In genomic region chr17:41054556-41054955, GRCh38 we compare ENCODE assay signal across 20 cellular contexts. TPM values are rescaled to one million over a fixed set of nuclear protein-coding genes. Genes with fewer than 3 reads are reported as not detected.
"Had no signal": no experiment of that assay in that cellular context is flagged by ENCODE, and none has a peak within 500 bp of the region (broad histone marks: within the 10 kb centered on the region; RNA-seq: fewer than 3 reads in every experiment).

No MANE protein-coding gene starts in this region.

RNA-seq across cellular contexts. Expression of gene KRTAP2-2, which starts 0.5 kb away (rescaled TPM):
- total RNA-seq: activated naive CD4-positive, alpha-beta T cell treated with anti-CD3 and anti-CD28 coated beads for 36 hours; activated naive CD4-positive, alpha-beta T cell treated with anti-CD3 and anti-CD28 coated beads, Interleukin-2, amount 50 U/mL, for 72 hours; activated naive CD8-positive, alpha-beta T cell treated with anti-CD3 and anti-CD28 coated beads for 36 hours; activated naive CD8-positive, alpha-beta T cell treated with anti-CD3 and anti-CD28 coated beads, Interleukin-2, amount 10 ng/mL, durations not matched to agents 7 days and 5 days; activated T-cell treated with anti-CD3 and anti-CD28 coated beads, Interleukin-2, amount 50 U/mL, for 4 hours; activated T-cell treated with anti-CD3 and anti-CD28 coated beads, Interleukin-2, amount 50 U/mL, for 72 hours; activated T-helper 1 cell treated with anti-CD3 and anti-CD28 coated beads, Interleukin-12 subunit alpha, Interleukin-12 subunit beta, Interleukin-2, Interleukin-4 antibody, amounts not matched to agents 30 ng/mL and 10 ng/mL and 1 ng/mL, durations not matched to agents 14 hours and 24 hours and 36 hours; activated T-helper 17 cell treated with anti-CD3 and anti-CD28 coated beads, Interleukin-2, amount 50 U/mL, for 72 hours; activated T-helper 2 cell treated with anti-CD3 and anti-CD28 coated beads, Interferon-gamma antibody, Interleukin-2, Interleukin-4, amounts not matched to agents 10 μg/mL and 5 μg/mL and 100 μg/mL, durations not matched to agents 14 hours and 24 hours and 36 hours; adrenal gland; aorta; ascending aorta; astrocyte; body of pancreas; breast epithelium; cardiac muscle cell; cardiac septum; cerebellum; chondrocyte had no signal
- polyA plus RNA-seq: adipose tissue, adrenal gland, aorta, cardiac muscle cell had no signal

RNA-seq across cellular contexts. Expression of gene KRTAP2-3, which starts 5.4 kb away (rescaled TPM):
- total RNA-seq: activated naive CD4-positive, alpha-beta T cell treated with anti-CD3 and anti-CD28 coated beads for 36 hours; activated naive CD4-positive, alpha-beta T cell treated with anti-CD3 and anti-CD28 coated beads, Interleukin-2, amount 50 U/mL, for 72 hours; activated naive CD8-positive, alpha-beta T cell treated with anti-CD3 and anti-CD28 coated beads for 36 hours; activated naive CD8-positive, alpha-beta T cell treated with anti-CD3 and anti-CD28 coated beads, Interleukin-2, amount 10 ng/mL, durations not matched to agents 7 days and 5 days; activated T-cell treated with anti-CD3 and anti-CD28 coated beads, Interleukin-2, amount 50 U/mL, for 4 hours; activated T-cell treated with anti-CD3 and anti-CD28 coated beads, Interleukin-2, amount 50 U/mL, for 72 hours; activated T-helper 1 cell treated with anti-CD3 and anti-CD28 coated beads, Interleukin-12 subunit alpha, Interleukin-12 subunit beta, Interleukin-2, Interleukin-4 antibody, amounts not matched to agents 30 ng/mL and 10 ng/mL and 1 ng/mL, durations not matched to agents 14 hours and 24 hours and 36 hours; activated T-helper 17 cell treated with anti-CD3 and anti-CD28 coated beads, Interleukin-2, amount 50 U/mL, for 72 hours; activated T-helper 2 cell treated with anti-CD3 and anti-CD28 coated beads, Interferon-gamma antibody, Interleukin-2, Interleukin-4, amounts not matched to agents 10 μg/mL and 5 μg/mL and 100 μg/mL, durations not matched to agents 14 hours and 24 hours and 36 hours; adrenal gland; aorta; ascending aorta; body of pancreas; breast epithelium; cardiac muscle cell; cardiac septum; cerebellum; chondrocyte had no signal
- polyA plus RNA-seq: adipose tissue, adrenal gland, aorta, cardiac muscle cell had no signal

RNA-seq across cellular contexts. Expression of gene KRTAP2-1, which starts 7.4 kb away (rescaled TPM):
- total RNA-seq: activated naive CD4-positive, alpha-beta T cell treated with anti-CD3 and anti-CD28 coated beads for 36 hours; activated naive CD4-positive, alpha-beta T cell treated with anti-CD3 and anti-CD28 coated beads, Interleukin-2, amount 50 U/mL, for 72 hours; activated naive CD8-positive, alpha-beta T cell treated with anti-CD3 and anti-CD28 coated beads for 36 hours; activated naive CD8-positive, alpha-beta T cell treated with anti-CD3 and anti-CD28 coated beads, Interleukin-2, amount 10 ng/mL, durations not matched to agents 7 days and 5 days; activated T-cell treated with anti-CD3 and anti-CD28 coated beads, Interleukin-2, amount 50 U/mL, for 4 hours; activated T-cell treated with anti-CD3 and anti-CD28 coated beads, Interleukin-2, amount 50 U/mL, for 72 hours; activated T-helper 1 cell treated with anti-CD3 and anti-CD28 coated beads, Interleukin-12 subunit alpha, Interleukin-12 subunit beta, Interleukin-2, Interleukin-4 antibody, amounts not matched to agents 30 ng/mL and 10 ng/mL and 1 ng/mL, durations not matched to agents 14 hours and 24 hours and 36 hours; activated T-helper 17 cell treated with anti-CD3 and anti-CD28 coated beads, Interleukin-2, amount 50 U/mL, for 72 hours; activated T-helper 2 cell treated with anti-CD3 and anti-CD28 coated beads, Interferon-gamma antibody, Interleukin-2, Interleukin-4, amounts not matched to agents 10 μg/mL and 5 μg/mL and 100 μg/mL, durations not matched to agents 14 hours and 24 hours and 36 hours; adrenal gland; aorta; ascending aorta; astrocyte; body of pancreas; breast epithelium; cardiac muscle cell; cardiac septum; cerebellum; chondrocyte had no signal
- polyA plus RNA-seq: adipose tissue, adrenal gland, aorta, cardiac muscle cell had no signal

RNA-seq across cellular contexts. Expression of gene KRTAP2-4, which starts 11.1 kb away (rescaled TPM):
- total RNA-seq: activated naive CD4-positive, alpha-beta T cell treated with anti-CD3 and anti-CD28 coated beads for 36 hours; activated naive CD4-positive, alpha-beta T cell treated with anti-CD3 and anti-CD28 coated beads, Interleukin-2, amount 50 U/mL, for 72 hours; activated naive CD8-positive, alpha-beta T cell treated with anti-CD3 and anti-CD28 coated beads for 36 hours; activated naive CD8-positive, alpha-beta T cell treated with anti-CD3 and anti-CD28 coated beads, Interleukin-2, amount 10 ng/mL, durations not matched to agents 7 days and 5 days; activated T-cell treated with anti-CD3 and anti-CD28 coated beads, Interleukin-2, amount 50 U/mL, for 4 hours; activated T-cell treated with anti-CD3 and anti-CD28 coated beads, Interleukin-2, amount 50 U/mL, for 72 hours; activated T-helper 1 cell treated with anti-CD3 and anti-CD28 coated beads, Interleukin-12 subunit alpha, Interleukin-12 subunit beta, Interleukin-2, Interleukin-4 antibody, amounts not matched to agents 30 ng/mL and 10 ng/mL and 1 ng/mL, durations not matched to agents 14 hours and 24 hours and 36 hours; activated T-helper 17 cell treated with anti-CD3 and anti-CD28 coated beads, Interleukin-2, amount 50 U/mL, for 72 hours; activated T-helper 2 cell treated with anti-CD3 and anti-CD28 coated beads, Interferon-gamma antibody, Interleukin-2, Interleukin-4, amounts not matched to agents 10 μg/mL and 5 μg/mL and 100 μg/mL, durations not matched to agents 14 hours and 24 hours and 36 hours; adrenal gland; aorta; ascending aorta; astrocyte; body of pancreas; breast epithelium; cardiac muscle cell; cardiac septum; cerebellum; chondrocyte had no signal
- polyA plus RNA-seq: adipose tissue, adrenal gland, aorta, cardiac muscle cell had no signal

RNA-seq across cellular contexts. Expression of gene KRTAP1-1, which starts 13.3 kb away (rescaled TPM):
- total RNA-seq: activated naive CD4-positive, alpha-beta T cell treated with anti-CD3 and anti-CD28 coated beads for 36 hours; activated naive CD4-positive, alpha-beta T cell treated with anti-CD3 and anti-CD28 coated beads, Interleukin-2, amount 50 U/mL, for 72 hours; activated naive CD8-positive, alpha-beta T cell treated with anti-CD3 and anti-CD28 coated beads for 36 hours; activated naive CD8-positive, alpha-beta T cell treated with anti-CD3 and anti-CD28 coated beads, Interleukin-2, amount 10 ng/mL, durations not matched to agents 7 days and 5 days; activated T-cell treated with anti-CD3 and anti-CD28 coated beads, Interleukin-2, amount 50 U/mL, for 4 hours; activated T-cell treated with anti-CD3 and anti-CD28 coated beads, Interleukin-2, amount 50 U/mL, for 72 hours; activated T-helper 1 cell treated with anti-CD3 and anti-CD28 coated beads, Interleukin-12 subunit alpha, Interleukin-12 subunit beta, Interleukin-2, Interleukin-4 antibody, amounts not matched to agents 30 ng/mL and 10 ng/mL and 1 ng/mL, durations not matched to agents 14 hours and 24 hours and 36 hours; activated T-helper 17 cell treated with anti-CD3 and anti-CD28 coated beads, Interleukin-2, amount 50 U/mL, for 72 hours; activated T-helper 2 cell treated with anti-CD3 and anti-CD28 coated beads, Interferon-gamma antibody, Interleukin-2, Interleukin-4, amounts not matched to agents 10 μg/mL and 5 μg/mL and 100 μg/mL, durations not matched to agents 14 hours and 24 hours and 36 hours; adrenal gland; aorta; ascending aorta; astrocyte; body of pancreas; breast epithelium; cardiac muscle cell; cardiac septum; cerebellum; chondrocyte had no signal
- polyA plus RNA-seq: adipose tissue, adrenal gland, aorta, cardiac muscle cell had no signal
